In the genomic region with DNA sequence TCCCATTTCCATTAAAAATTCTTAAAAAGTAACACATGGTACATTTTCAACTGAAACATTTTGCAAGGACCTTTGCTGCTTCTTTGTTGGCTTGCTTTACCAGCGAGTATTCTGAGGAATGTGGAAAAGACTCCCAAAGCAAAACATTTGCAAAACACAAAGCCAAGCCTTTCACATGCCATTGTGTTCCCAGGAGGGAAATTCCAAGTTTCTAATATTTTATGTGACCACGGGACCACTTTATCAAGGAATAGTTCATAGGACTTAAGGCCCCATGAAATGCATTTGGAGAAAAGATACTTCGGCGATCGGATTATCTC, we compare ENCODE assay signal across 1 cellular context.
A peak's percentile ranks its signal among the peaks of the same experiment; 100 is the strongest.
TF ChIP-seq lines count a peak whose summit lies in the region.

No MANE protein-coding gene starts in this region.

TF ChIP-seq in H1, 55 proteins besides CTCF, POLR2A, EP300 and RAD21:
- TF ChIP-seq HDAC2 (IDR thresholded peaks at IDR 0.05; ENCODE audit: borderline replicate concordance in 1 of 2, low read depth in 2 of 2, low read length in 2 of 2) = no peak
- TF ChIP-seq, protein P1, sequence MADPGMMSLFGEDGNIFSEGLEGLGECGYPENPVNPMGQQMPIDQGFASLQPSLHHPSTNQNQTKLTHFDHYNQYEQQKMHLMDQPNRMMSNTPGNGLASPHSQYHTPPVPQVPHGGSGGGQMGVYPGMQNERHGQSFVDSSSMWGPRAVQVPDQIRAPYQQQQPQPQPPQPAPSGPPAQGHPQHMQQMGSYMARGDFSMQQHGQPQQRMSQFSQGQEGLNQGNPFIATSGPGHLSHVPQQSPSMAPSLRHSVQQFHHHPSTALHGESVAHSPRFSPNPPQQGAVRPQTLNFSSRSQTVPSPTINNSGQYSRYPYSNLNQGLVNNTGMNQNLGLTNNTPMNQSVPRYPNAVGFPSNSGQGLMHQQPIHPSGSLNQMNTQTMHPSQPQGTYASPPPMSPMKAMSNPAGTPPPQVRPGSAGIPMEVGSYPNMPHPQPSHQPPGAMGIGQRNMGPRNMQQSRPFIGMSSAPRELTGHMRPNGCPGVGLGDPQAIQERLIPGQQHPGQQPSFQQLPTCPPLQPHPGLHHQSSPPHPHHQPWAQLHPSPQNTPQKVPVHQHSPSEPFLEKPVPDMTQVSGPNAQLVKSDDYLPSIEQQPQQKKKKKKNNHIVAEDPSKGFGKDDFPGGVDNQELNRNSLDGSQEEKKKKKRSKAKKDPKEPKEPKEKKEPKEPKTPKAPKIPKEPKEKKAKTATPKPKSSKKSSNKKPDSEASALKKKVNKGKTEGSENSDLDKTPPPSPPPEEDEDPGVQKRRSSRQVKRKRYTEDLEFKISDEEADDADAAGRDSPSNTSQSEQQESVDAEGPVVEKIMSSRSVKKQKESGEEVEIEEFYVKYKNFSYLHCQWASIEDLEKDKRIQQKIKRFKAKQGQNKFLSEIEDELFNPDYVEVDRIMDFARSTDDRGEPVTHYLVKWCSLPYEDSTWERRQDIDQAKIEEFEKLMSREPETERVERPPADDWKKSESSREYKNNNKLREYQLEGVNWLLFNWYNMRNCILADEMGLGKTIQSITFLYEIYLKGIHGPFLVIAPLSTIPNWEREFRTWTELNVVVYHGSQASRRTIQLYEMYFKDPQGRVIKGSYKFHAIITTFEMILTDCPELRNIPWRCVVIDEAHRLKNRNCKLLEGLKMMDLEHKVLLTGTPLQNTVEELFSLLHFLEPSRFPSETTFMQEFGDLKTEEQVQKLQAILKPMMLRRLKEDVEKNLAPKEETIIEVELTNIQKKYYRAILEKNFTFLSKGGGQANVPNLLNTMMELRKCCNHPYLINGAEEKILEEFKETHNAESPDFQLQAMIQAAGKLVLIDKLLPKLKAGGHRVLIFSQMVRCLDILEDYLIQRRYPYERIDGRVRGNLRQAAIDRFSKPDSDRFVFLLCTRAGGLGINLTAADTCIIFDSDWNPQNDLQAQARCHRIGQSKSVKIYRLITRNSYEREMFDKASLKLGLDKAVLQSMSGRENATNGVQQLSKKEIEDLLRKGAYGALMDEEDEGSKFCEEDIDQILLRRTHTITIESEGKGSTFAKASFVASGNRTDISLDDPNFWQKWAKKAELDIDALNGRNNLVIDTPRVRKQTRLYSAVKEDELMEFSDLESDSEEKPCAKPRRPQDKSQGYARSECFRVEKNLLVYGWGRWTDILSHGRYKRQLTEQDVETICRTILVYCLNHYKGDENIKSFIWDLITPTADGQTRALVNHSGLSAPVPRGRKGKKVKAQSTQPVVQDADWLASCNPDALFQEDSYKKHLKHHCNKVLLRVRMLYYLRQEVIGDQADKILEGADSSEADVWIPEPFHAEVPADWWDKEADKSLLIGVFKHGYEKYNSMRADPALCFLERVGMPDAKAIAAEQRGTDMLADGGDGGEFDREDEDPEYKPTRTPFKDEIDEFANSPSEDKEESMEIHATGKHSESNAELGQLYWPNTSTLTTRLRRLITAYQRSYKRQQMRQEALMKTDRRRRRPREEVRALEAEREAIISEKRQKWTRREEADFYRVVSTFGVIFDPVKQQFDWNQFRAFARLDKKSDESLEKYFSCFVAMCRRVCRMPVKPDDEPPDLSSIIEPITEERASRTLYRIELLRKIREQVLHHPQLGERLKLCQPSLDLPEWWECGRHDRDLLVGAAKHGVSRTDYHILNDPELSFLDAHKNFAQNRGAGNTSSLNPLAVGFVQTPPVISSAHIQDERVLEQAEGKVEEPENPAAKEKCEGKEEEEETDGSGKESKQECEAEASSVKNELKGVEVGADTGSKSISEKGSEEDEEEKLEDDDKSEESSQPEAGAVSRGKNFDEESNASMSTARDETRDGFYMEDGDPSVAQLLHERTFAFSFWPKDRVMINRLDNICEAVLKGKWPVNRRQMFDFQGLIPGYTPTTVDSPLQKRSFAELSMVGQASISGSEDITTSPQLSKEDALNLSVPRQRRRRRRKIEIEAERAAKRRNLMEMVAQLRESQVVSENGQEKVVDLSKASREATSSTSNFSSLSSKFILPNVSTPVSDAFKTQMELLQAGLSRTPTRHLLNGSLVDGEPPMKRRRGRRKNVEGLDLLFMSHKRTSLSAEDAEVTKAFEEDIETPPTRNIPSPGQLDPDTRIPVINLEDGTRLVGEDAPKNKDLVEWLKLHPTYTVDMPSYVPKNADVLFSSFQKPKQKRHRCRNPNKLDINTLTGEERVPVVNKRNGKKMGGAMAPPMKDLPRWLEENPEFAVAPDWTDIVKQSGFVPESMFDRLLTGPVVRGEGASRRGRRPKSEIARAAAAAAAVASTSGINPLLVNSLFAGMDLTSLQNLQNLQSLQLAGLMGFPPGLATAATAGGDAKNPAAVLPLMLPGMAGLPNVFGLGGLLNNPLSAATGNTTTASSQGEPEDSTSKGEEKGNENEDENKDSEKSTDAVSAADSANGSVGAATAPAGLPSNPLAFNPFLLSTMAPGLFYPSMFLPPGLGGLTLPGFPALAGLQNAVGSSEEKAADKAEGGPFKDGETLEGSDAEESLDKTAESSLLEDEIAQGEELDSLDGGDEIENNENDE (IDR thresholded peaks at IDR 0.05; ENCODE audit: insufficient replicate concordance, low read length) = peak; percentile 23
- TF ChIP-seq SP1 (IDR thresholded peaks at IDR 0.05; ENCODE audit: low read depth, low read length) = 0 out of 2 replicates have a peak, but pooled peaks have one; percentile 19
